14 cellular contexts compared by ENCODE assay signal in the genomic region with DNA sequence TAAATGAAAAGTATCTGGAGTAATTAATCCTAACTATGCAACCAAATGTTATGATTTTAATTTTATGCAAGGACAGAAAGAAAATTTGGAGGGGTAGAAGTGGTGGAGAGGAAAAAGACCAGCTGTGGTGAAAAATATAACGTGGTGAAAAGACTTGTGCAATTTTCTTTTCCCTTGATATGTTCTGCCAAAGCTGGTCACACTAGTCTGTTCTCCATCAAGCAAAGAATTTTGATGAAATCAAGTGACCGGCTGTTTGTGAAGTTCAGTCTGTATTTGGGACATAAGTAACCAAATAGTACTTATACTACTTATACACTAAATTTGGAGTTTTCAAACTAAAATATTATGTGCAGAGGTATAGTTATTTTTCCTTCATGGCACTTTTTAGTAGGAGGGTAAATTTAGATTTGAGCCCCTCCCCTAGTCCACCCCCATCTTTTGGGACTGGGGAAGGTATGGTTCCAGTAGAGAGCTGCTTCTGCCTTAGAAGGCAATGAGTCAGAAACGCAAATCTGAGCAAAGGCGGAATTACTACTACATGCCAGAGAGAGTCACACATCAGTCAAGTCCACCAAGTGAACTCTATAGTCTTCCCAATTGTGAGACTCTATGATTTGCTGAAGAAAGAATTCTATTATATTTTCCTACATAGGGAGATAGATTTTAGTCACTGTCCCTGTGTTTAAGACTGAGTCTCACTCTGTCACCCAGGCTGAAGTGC.
DNase-seq lines count a peak whose midpoint lies in the region; ATAC-seq and TF ChIP-seq lines count a peak whose summit lies in the region.
"Had no signal": no experiment of that assay in that cellular context is flagged by ENCODE, and none has a peak within 500 bp of the region (broad histone marks: within the 10 kb centered on the region; RNA-seq: fewer than 3 reads in every experiment).

No MANE protein-coding gene starts in this region.

- no peaks in the 10 kb centered on the region for H3K79me2 ChIP-seq in PC-9 (ENCODE audit: low read depth)

- BruUV-seq in PC-9 (replicated peaks; lab: Mats Ljungman, UMichigan): no TSS peak

- H3K27ac Mint-ChIP-seq in CD4-positive, alpha-beta memory T cell: no peak overlapping the region
- H3K27ac Mint-ChIP-seq: activated CD8-positive, alpha-beta T cell treated with anti-CD3 and anti-CD28 coated beads, Interleukin-2, amount 10 ng/mL, durations not matched to agents 7 days and 5 days; naive B cell had no signal

- POLR2A ChIA-PET in PC-9 (lab: Charles Lee; ENCODE audit: unreplicated experiment): interaction anchor here (0.5 kb wide), 1 partner anchor 10 kb away, joined by 5 read pairs; no protein-coding TSS in a partner anchor
- POLR2A ChIA-PET in CD4-positive, alpha-beta memory T cell (lab: Charles Lee; ENCODE audit: partially characterized antibody): no interaction called here

- no peak overlapping the region for H3K4me2 ChIP-seq in PC-9

- no peaks in the 10 kb centered on the region for H3K36me3 ChIP-seq in heart left ventricle
- H3K36me3 ChIP-seq in PC-9 (ENCODE audit: low read depth): no peaks in the 10 kb centered on the region
- no peaks in the 10 kb centered on the region for H3K36me3 ChIP-seq in upper lobe of right lung
- no peaks in the 10 kb centered on the region for H3K36me3 ChIP-seq in CD4-positive, alpha-beta memory T cell (ENCODE audit: insufficient read depth, low read length)
- H3K36me3 ChIP-seq: gastroesophageal sphincter had no signal

- no peaks in the 10 kb centered on the region for H3F3A ChIP-seq in PC-9 (ENCODE audit: insufficient read depth, low read depth)

- no peaks in the 10 kb centered on the region for H3K9me3 ChIP-seq in heart left ventricle
- H3K9me3 ChIP-seq in PC-9 (ENCODE audit: insufficient read depth, low read depth): no peaks in the 10 kb centered on the region
- H3K9me3 ChIP-seq in upper lobe of right lung: no peaks in the 10 kb centered on the region
- H3K9me3 ChIP-seq in CD4-positive, alpha-beta memory T cell (ENCODE audit: control insufficient read depth in 1 of 2, low read length in 2 of 2): no peaks in the 10 kb centered on the region
- H3K9me3 ChIP-seq: A549, gastroesophageal sphincter had no signal

- H3K9me3 Mint-ChIP-seq in CD4-positive, alpha-beta memory T cell: no peaks in the 10 kb centered on the region
- H3K9me3 Mint-ChIP-seq: naive B cell had no signal

- peak; percentile 45 for ATAC-seq in Right ventricle myocardium superior (ENCODE audit: poor library complexity)
- no peak for ATAC-seq in heart left ventricle
- ATAC-seq in esophagus mucosa: peak; percentile 90
- no peak for ATAC-seq in upper lobe of right lung
- ATAC-seq in GM21528 (IDR thresholded peaks at IDR 0.05; ENCODE audit: low FRiP score, unreplicated experiment): no peak
- ATAC-seq: activated CD8-positive, alpha-beta T cell treated with anti-CD3 and anti-CD28 coated beads, Interleukin-2, amount 10 ng/mL, durations not matched to agents 7 days and 5 days; gastroesophageal sphincter had no signal

- TF ChIP-seq CTCF in heart left ventricle (IDR thresholded peaks at IDR 0.05) (peak in 2 of 12 donors; percentile 16 to 30), PC-9 (conservative IDR thresholded peaks at IDR 0.05) (peak; percentile 10; the same call in 1 of the 2 replicates), upper lobe of right lung (IDR thresholded peaks at IDR 0.05) (peak; percentile 1), coronary artery (IDR thresholded peaks at IDR 0.05) (no peak)

- H3K27ac ChIP-seq in heart left ventricle (no peak overlapping the region), PC-9 (no peak overlapping the region), upper lobe of right lung (no peak overlapping the region), coronary artery (no peak overlapping the region)
- no peak overlapping the region for H3K27ac ChIP-seq in CD4-positive, alpha-beta memory T cell (ENCODE audit: low read depth, low read length)
- H3K27ac ChIP-seq: A549, gastroesophageal sphincter had no signal

- no peaks in the 10 kb centered on the region for H4K20me1 ChIP-seq in PC-9 (ENCODE audit: insufficient read depth)

- no peaks in the 10 kb centered on the region for H3K9me2 ChIP-seq in PC-9 (ENCODE audit: insufficient read depth)

- H3K4me1 Mint-ChIP-seq in CD4-positive, alpha-beta memory T cell: no peaks in the 10 kb centered on the region
- H3K4me1 Mint-ChIP-seq: naive B cell had no signal

- H3K4me1 ChIP-seq in heart left ventricle: no peaks in the 10 kb centered on the region
- peaks cover 12% of the 10 kb centered on the region for H3K4me1 ChIP-seq in PC-9 (replicated peaks; ENCODE audit: insufficient read depth)
- no peaks in the 10 kb centered on the region for H3K4me1 ChIP-seq in upper lobe of right lung
- no peaks in the 10 kb centered on the region for H3K4me1 ChIP-seq in CD4-positive, alpha-beta memory T cell (ENCODE audit: insufficient read depth, low read length)
- H3K4me1 ChIP-seq: gastroesophageal sphincter had no signal

- H2AFZ ChIP-seq in PC-9: no peak overlapping the region

- intact Hi-C loops in Right ventricle myocardium superior (cut with DNase I) (loop anchor here (5.0 kb wide), 2 partner anchors 295 to 390 kb away; no protein-coding TSS in a partner anchor), heart left ventricle (cut with DNase I) (loop anchor here (2.0 to 10.0 kb wide), 9 partner anchors 202 to 390 kb away; no protein-coding TSS in a partner anchor), PC-9 (cut with micrococcal nuclease; ENCODE audit: unreplicated experiment) (loop anchor here (1.0 to 10.0 kb wide), 9 partner anchors 34 to 390 kb away; partner anchors contain the start of gene PAX9), upper lobe of right lung (cut with DNase I) (no loop called here)
- intact Hi-C loops in CD4-positive, alpha-beta memory T cell (cut with micrococcal nuclease): no loop called here

- H3K4me3 ChIP-seq in heart left ventricle: no peak overlapping the region
- no peak overlapping the region for H3K4me3 ChIP-seq in PC-9
- H3K4me3 ChIP-seq in upper lobe of right lung: no peak overlapping the region
- no peak overlapping the region for H3K4me3 ChIP-seq in CD4-positive, alpha-beta memory T cell (ENCODE audit: low read length in 2 of 2)
- no peak overlapping the region for H3K4me3 ChIP-seq in coronary artery
- H3K4me3 ChIP-seq: A549, gastroesophageal sphincter had no signal

- TF ChIP-seq POLR2A in heart left ventricle (IDR thresholded peaks at IDR 0.05): no peak

- no peaks in the 10 kb centered on the region for H3K36me3 Mint-ChIP-seq in CD4-positive, alpha-beta memory T cell
- H3K36me3 Mint-ChIP-seq: naive B cell had no signal

- CTCF ChIA-PET in PC-9 (lab: Charles Lee): interaction anchor here (0.9 to 2.4 kb wide), 5 partner anchors 32 to 389 kb away, joined by 3 to 20 read pairs (median 6); partner anchors contain the start of gene PAX9
- CTCF ChIA-PET in CD4-positive, alpha-beta memory T cell (lab: Charles Lee; ENCODE audit: partially characterized antibody): interaction anchor here (1.3 to 2.5 kb wide), 3 partner anchors 9 to 20 kb away, joined by 4 to 12 read pairs (median 11); no protein-coding TSS in a partner anchor

- H3K27me3 ChIP-seq in heart left ventricle: peaks cover 0 to 14% (median 0%) of the 10 kb centered on the region in 9 donors
- H3K27me3 ChIP-seq in PC-9 (ENCODE audit: insufficient read depth, low read depth): no peaks in the 10 kb centered on the region
- H3K27me3 ChIP-seq in upper lobe of right lung: no peaks in the 10 kb centered on the region
- no peaks in the 10 kb centered on the region for H3K27me3 ChIP-seq in CD4-positive, alpha-beta memory T cell (ENCODE audit: insufficient read depth, low read length)
- H3K27me3 ChIP-seq: gastroesophageal sphincter had no signal

- DNase-seq in Right ventricle myocardium superior (no peak), heart left ventricle (no peak), PC-9 (no peak), upper lobe of right lung (no peak), coronary artery (ENCODE audit: low spot score) (no peak)
- no peak for DNase-seq in CD4-positive, alpha-beta memory T cell
- DNase-seq: activated gamma-delta T cell, cerebellar nuclear complex had no signal

- 72 to 81% (median 75%) methylated on average over 4 of the region's 4 CpGs for WGBS in heart left ventricle, 4 donors

- H3K27me3 Mint-ChIP-seq in CD4-positive, alpha-beta memory T cell: peaks cover 6% of the 10 kb centered on the region in 2 donors

- H3K4me3 Mint-ChIP-seq in CD4-positive, alpha-beta memory T cell: no peak overlapping the region
- H3K4me3 Mint-ChIP-seq: activated CD8-positive, alpha-beta T cell treated with anti-CD3 and anti-CD28 coated beads, Interleukin-2, amount 10 ng/mL, durations not matched to agents 7 days and 5 days; naive B cell had no signal

Comparison
In these comparisons a context has a peak if more than half of its experiments do, and no peak if none do; other contexts are left out.
1. ATAC-seq: peak in Right ventricle myocardium superior (single experiment) and esophagus mucosa (single experiment); none in heart left ventricle (0 of 4), upper lobe of right lung (single experiment) and GM21528 (single experiment).
2. intact Hi-C loops: an anchor here in Right ventricle myocardium superior (5.0 kb wide), heart left ventricle (2.0 to 10.0 kb wide) and PC-9 (1.0 to 10.0 kb wide); none called in upper lobe of right lung and CD4-positive, alpha-beta memory T cell.